In genomic region chr16:76483510-76483909, GRCh38 we compare ENCODE assay signal across 19 cellular contexts.
DNase-seq lines count a peak whose midpoint lies in the region; ATAC-seq and TF ChIP-seq lines count a peak whose summit lies in the region.
"Had no signal": no experiment of that assay in that cellular context is flagged by ENCODE, and none has a peak within 500 bp of the region (broad histone marks: within the 10 kb centered on the region; RNA-seq: fewer than 3 reads in every experiment).

No MANE protein-coding gene starts in this region.

- H3K4me1 ChIP-seq in Karpas-422 (ENCODE audit: low read length) (no peaks in the 10 kb centered on the region), upper lobe of right lung (no peaks in the 10 kb centered on the region), breast epithelium (no peaks in the 10 kb centered on the region)
- H3K4me1 ChIP-seq: BLaER1 had no signal

- intact Hi-C loops in dorsolateral prefrontal cortex (cut with DNase I) (loop anchor here in 1 of 2 donors (10.0 kb wide), 1 partner anchor 199 kb away; no protein-coding TSS in a partner anchor), upper lobe of right lung (cut with DNase I) (no loop called here), breast epithelium (cut with DNase I; ENCODE audit: low total_unique reads) (no loop called here)

- H3K9ac ChIP-seq in Karpas-422 (ENCODE audit: low read length) = no peak overlapping the region
- H3K9ac ChIP-seq: BLaER1 had no signal

- no peak for TF ChIP-seq POLR2A in breast epithelium (IDR thresholded peaks at IDR 0.05)

- H3K27ac ChIP-seq in Karpas-422 (ENCODE audit: low read length) = no peak overlapping the region
- H3K27ac ChIP-seq in dorsolateral prefrontal cortex = peak overlapping the region in 58 of 59 donors; percentile 3 to 93 (median 82)
- H3K27ac ChIP-seq in layer of hippocampus (ENCODE audit: low read depth, low read length) = peak overlapping the region; percentile 42
- no peak overlapping the region for H3K27ac ChIP-seq in upper lobe of right lung
- H3K27ac ChIP-seq in breast epithelium = no peak overlapping the region
- H3K27ac ChIP-seq: BLaER1, HL-60 had no signal

- H3K4me2 ChIP-seq in Karpas-422 (ENCODE audit: low read depth, low read length, poor library complexity, severe bottlenecking) = no peak overlapping the region
- H3K4me2 ChIP-seq: BLaER1 had no signal

- H3K27me3 ChIP-seq in Karpas-422 (ENCODE audit: low read length) = no peaks in the 10 kb centered on the region
- H3K27me3 ChIP-seq in dorsolateral prefrontal cortex = no peaks in the 10 kb centered on the region
- H3K27me3 ChIP-seq in layer of hippocampus (ENCODE audit: control insufficient read depth, insufficient read depth, low read length) = no peaks in the 10 kb centered on the region
- H3K27me3 ChIP-seq in upper lobe of right lung = no peaks in the 10 kb centered on the region
- no peaks in the 10 kb centered on the region for H3K27me3 ChIP-seq in breast epithelium
- H3K27me3 ChIP-seq: BLaER1 had no signal

- H3K9me2 ChIP-seq in Karpas-422 (replicated peaks; ENCODE audit: insufficient read depth, low read length) = no peaks in the 10 kb centered on the region

- no peaks in the 10 kb centered on the region for H4K20me1 ChIP-seq in Karpas-422 (ENCODE audit: insufficient read depth, low read depth, low read length)
- H4K20me1 ChIP-seq: BLaER1 had no signal

- H3K4me3 ChIP-seq in Karpas-422 (ENCODE audit: low read length) (no peak overlapping the region), dorsolateral prefrontal cortex (peak overlapping the region in 44 of 59 donors; percentile 1 to 57 (median 33)), upper lobe of right lung (no peak overlapping the region), breast epithelium (no peak overlapping the region)
- H3K4me3 ChIP-seq: BLaER1 had no signal

- DNase-seq in Karpas-422 = peak; percentile 21
- peak in 1 of 10 donors; percentile 23 for DNase-seq in dorsolateral prefrontal cortex
- peak; percentile 66 for DNase-seq in putamen (ENCODE audit: low spot score)
- DNase-seq in upper lobe of right lung = no peak
- DNase-seq in breast epithelium (ENCODE audit: low spot score in 2 of 2) = no peak
- DNase-seq in NCI-H2081 (lab: John Stamatoyannopoulos, UW) = no peak
- no peak for DNase-seq in NCI-H146 treated with DMSO at 0.1 percent for 48 hours (lab: John Stamatoyannopoulos, UW; ENCODE audit: unreplicated experiment)
- DNase-seq: CD4-positive, CD25-positive, alpha-beta regulatory T cell; DMS53; NCI-H1092; NCI-H1417 treated with DMSO at 0.1 percent for 48 hours; NCI-H1930; NCI-H446; NCI-H524 treated with DMSO at 0.1 percent for 48 hours; NCI-H774; SIG-M5 had no signal

- no peaks in the 10 kb centered on the region for H3K36me3 ChIP-seq in Karpas-422 (ENCODE audit: insufficient read depth, low read length)
- H3K36me3 ChIP-seq in upper lobe of right lung = no peaks in the 10 kb centered on the region
- H3K36me3 ChIP-seq in breast epithelium = no peaks in the 10 kb centered on the region
- H3K36me3 ChIP-seq: BLaER1 had no signal

- TF ChIP-seq CTCF in dorsolateral prefrontal cortex (IDR thresholded peaks at IDR 0.05 in 54 of 56, conservative IDR thresholded peaks at IDR 0.05 in 2 of 56; ENCODE audit: low read depth in 1 of 56, partially characterized antibody in 56 of 56) = peak in 11 of 56 donors; percentile 1 to 25 (median 11)
- TF ChIP-seq CTCF in upper lobe of right lung (IDR thresholded peaks at IDR 0.05) = no peak
- no peak for TF ChIP-seq CTCF in breast epithelium (IDR thresholded peaks at IDR 0.05)

- H3K9me3 ChIP-seq in Karpas-422 (ENCODE audit: low read length) (no peaks in the 10 kb centered on the region), upper lobe of right lung (no peaks in the 10 kb centered on the region), breast epithelium (no peaks in the 10 kb centered on the region)
- H3K9me3 ChIP-seq: BLaER1 had no signal

- ATAC-seq in upper lobe of right lung = no peak

- H3K79me2 ChIP-seq in Karpas-422 (ENCODE audit: low read length) = no peaks in the 10 kb centered on the region

- H2AFZ ChIP-seq in Karpas-422 (ENCODE audit: low read length) = no peak overlapping the region

Comparison
In these comparisons a context has a peak if more than half of its experiments do, and no peak if none do; other contexts are left out.
1. DNase-seq: peak in Karpas-422 (single experiment) and putamen (single experiment); none in upper lobe of right lung (single experiment), breast epithelium (0 of 2), NCI-H2081 (0 of 2) and NCI-H146 treated with DMSO at 0.1 percent for 48 hours (single experiment).
2. H3K27ac ChIP-seq: peak in dorsolateral prefrontal cortex (58 of 59) and layer of hippocampus (single experiment); none in Karpas-422 (single experiment), upper lobe of right lung (single experiment) and breast epithelium (0 of 2).
3. H3K4me3 ChIP-seq: peak in dorsolateral prefrontal cortex (44 of 59); none in Karpas-422 (single experiment), upper lobe of right lung (single experiment) and breast epithelium (0 of 3).